In genomic region chr22:44224166-44224565, GRCh38 we compare ENCODE assay signal across 25 cellular contexts. TPM values are rescaled to one million over a fixed set of nuclear protein-coding genes. Genes with fewer than 3 reads are reported as not detected.
A peak's percentile ranks its signal among the peaks of the same experiment; 100 is the strongest.
DNase-seq lines count a peak whose midpoint lies in the region; ATAC-seq and TF ChIP-seq lines count a peak whose summit lies in the region.
"Had no signal": no experiment of that assay in that cellular context is flagged by ENCODE, and none has a peak within 500 bp of the region (broad histone marks: within the 10 kb centered on the region; RNA-seq: fewer than 3 reads in every experiment).

No MANE protein-coding gene starts in this region.

- H3K36me3 ChIP-seq in RWPE2 (ENCODE audit: low read depth), result no peaks in the 10 kb centered on the region
- H3K36me3 ChIP-seq in sigmoid colon, result no peaks in the 10 kb centered on the region
- no peaks in the 10 kb centered on the region for H3K36me3 ChIP-seq in ascending aorta
- H3K36me3 ChIP-seq: left lung, right lobe of liver had no signal

- H3K4me3 Mint-ChIP-seq in HFFc6, result no peak overlapping the region
- H3K4me3 Mint-ChIP-seq: activated CD4-positive, alpha-beta memory T cell treated with anti-CD3 and anti-CD28 coated beads for 36 hours; activated naive CD4-positive, alpha-beta T cell treated with anti-CD3 and anti-CD28 coated beads, Interleukin-2, amount 10 ng/mL, durations not matched to agents 7 days and 5 days; activated T-helper 17 cell treated with anti-CD3 and anti-CD28 coated beads, Interleukin-2, amount 50 U/mL, for 72 hours; CD14-positive monocyte had no signal

- H3K27ac Mint-ChIP-seq in HFFc6, result no peak overlapping the region
- H3K27ac Mint-ChIP-seq: activated CD4-positive, alpha-beta memory T cell treated with anti-CD3 and anti-CD28 coated beads for 36 hours; activated naive CD4-positive, alpha-beta T cell treated with anti-CD3 and anti-CD28 coated beads, Interleukin-2, amount 10 ng/mL, durations not matched to agents 7 days and 5 days; activated T-helper 17 cell treated with anti-CD3 and anti-CD28 coated beads, Interleukin-2, amount 50 U/mL, for 72 hours had no signal

- H3K4me3 ChIP-seq in RWPE2 (ENCODE audit: severe bottlenecking), result no peak overlapping the region
- no peak overlapping the region for H3K4me3 ChIP-seq in fibroblast of mammary gland (ENCODE audit: control insufficient read depth, low read depth, low read length)
- no peak overlapping the region for H3K4me3 ChIP-seq in sigmoid colon
- no peak overlapping the region for H3K4me3 ChIP-seq in ascending aorta
- H3K4me3 ChIP-seq: left lung, right lobe of liver had no signal

- DNase-seq in HFFc6, result peak; percentile 4
- no peak for DNase-seq in RWPE2 (ENCODE audit: low spot score)
- peak; percentile 23 for DNase-seq in fibroblast of mammary gland (ENCODE audit: low read depth)
- peak; percentile 39 for DNase-seq in sigmoid colon
- DNase-seq in ascending aorta (ENCODE audit: low spot score in 2 of 2), result no peak
- DNase-seq in NCI-H1436 (lab: John Stamatoyannopoulos, UW), result no peak
- DNase-seq: activated CD4-positive, alpha-beta memory T cell treated with anti-CD3 and anti-CD28 coated beads for 36 hours; activated CD4-positive, alpha-beta T cell treated with anti-CD3 and anti-CD28 coated beads for 1 hour; activated CD8-positive, alpha-beta memory T cell treated with anti-CD3 and anti-CD28 coated beads, Interleukin-2, amount 50 U/mL, for 48 hours; activated naive CD4-positive, alpha-beta T cell treated with anti-CD3 and anti-CD28 coated beads, Interleukin-2, amount 10 ng/mL, durations not matched to agents 7 days and 5 days; amniotic stem cell; DND-41; KBM-7; left lung; MM.1S; NCI-H2029; NCI-H524 treated with DMSO at 0.1 percent for 48 hours; right lobe of liver; SHP77; stimulated activated CD4-positive, alpha-beta T cell treated with anti-CD3 and anti-CD28 coated beads, Interleukin-4, amount 100 ng/mL, for 4 hours; trophoblast cell had no signal

- H3K4me1 ChIP-seq in RWPE2 (ENCODE audit: insufficient read depth, poor library complexity, severe bottlenecking), result no peaks in the 10 kb centered on the region
- no peaks in the 10 kb centered on the region for H3K4me1 ChIP-seq in sigmoid colon
- H3K4me1 ChIP-seq in ascending aorta, result no peaks in the 10 kb centered on the region
- H3K4me1 ChIP-seq: left lung, right lobe of liver had no signal

- no peaks in the 10 kb centered on the region for H3K9me3 ChIP-seq in RWPE2 (ENCODE audit: severe bottlenecking)
- H3K9me3 ChIP-seq in sigmoid colon, result peaks cover 0 to 2% (median 0%) of the 10 kb centered on the region in 4 donors
- H3K9me3 ChIP-seq in ascending aorta, result peaks cover 0 to 11% of the 10 kb centered on the region in 2 donors
- H3K9me3 ChIP-seq: right lobe of liver had no signal

- TF ChIP-seq EP300 in sigmoid colon (IDR thresholded peaks at IDR 0.05), result no peak

- peaks cover 18% of the 10 kb centered on the region for H3K27me3 Mint-ChIP-seq in HFFc6 (ENCODE audit: insufficient read depth)

- TF ChIP-seq CTCF in HFFc6 (IDR thresholded peaks at IDR 0.05) (no peak), RWPE2 (IDR thresholded peaks at IDR 0.05; ENCODE audit: poor library complexity, severe bottlenecking) (no peak), fibroblast of mammary gland (conservative IDR thresholded peaks at IDR 0.05; ENCODE audit: control insufficient read depth, insufficient read depth, low read depth, low read length) (no peak), sigmoid colon (IDR thresholded peaks at IDR 0.05) (no peak), ascending aorta (IDR thresholded peaks at IDR 0.05) (no peak)

- H3K27ac ChIP-seq in RWPE2 (ENCODE audit: poor library complexity, severe bottlenecking) (no peak overlapping the region), sigmoid colon (no peak overlapping the region), ascending aorta (no peak overlapping the region)
- H3K27ac ChIP-seq: left lung, right lobe of liver had no signal

- ATAC-seq in RWPE2 (ENCODE audit: low read depth) (peak; percentile 72), HG02840 (IDR thresholded peaks at IDR 0.05; ENCODE audit: low FRiP score, unreplicated experiment) (no peak)
- ATAC-seq: activated T-helper 17 cell treated with anti-CD3 and anti-CD28 coated beads, Interleukin-2, amount 50 U/mL, for 72 hours; left lung; right lobe of liver had no signal

- TF ChIP-seq POLR2A in sigmoid colon (IDR thresholded peaks at IDR 0.05), result no peak

- peaks cover 4% of the 10 kb centered on the region for H3K9me3 Mint-ChIP-seq in HFFc6

- H3K27me3 ChIP-seq in RWPE2 (ENCODE audit: insufficient read depth, poor library complexity, severe bottlenecking), result no peaks in the 10 kb centered on the region
- H3K27me3 ChIP-seq in sigmoid colon, result no peaks in the 10 kb centered on the region
- H3K27me3 ChIP-seq in ascending aorta, result no peaks in the 10 kb centered on the region
- H3K27me3 ChIP-seq: right lobe of liver had no signal

- no peaks in the 10 kb centered on the region for H3K36me3 Mint-ChIP-seq in HFFc6 (ENCODE audit: low read depth)
- H3K36me3 Mint-ChIP-seq: activated naive CD4-positive, alpha-beta T cell treated with anti-CD3 and anti-CD28 coated beads, Interleukin-2, amount 10 ng/mL, durations not matched to agents 7 days and 5 days; CD14-positive monocyte had no signal

- no peaks in the 10 kb centered on the region for H3K4me1 Mint-ChIP-seq in HFFc6 (ENCODE audit: low read depth)
- H3K4me1 Mint-ChIP-seq: activated naive CD4-positive, alpha-beta T cell treated with anti-CD3 and anti-CD28 coated beads, Interleukin-2, amount 10 ng/mL, durations not matched to agents 7 days and 5 days; activated T-helper 17 cell treated with anti-CD3 and anti-CD28 coated beads, Interleukin-2, amount 50 U/mL, for 72 hours; CD14-positive monocyte had no signal

- intact Hi-C loops in sigmoid colon (cut with DNase I) (no loop called here), ascending aorta (cut with DNase I) (no loop called here)

- 65 to 70% methylated on average over 12 of the region's 12 CpGs for WGBS in sigmoid colon, 2 donors

RNA-seq across cellular contexts. Expression of gene PARVG, which starts 43.4 kb away (rescaled TPM):
- not detected for total RNA-seq in HFFc6 (2021; fragmentation: NEBNext Ultra II Directional; extraction: Animal tissue kit (Norgen Biotek cat#: 25700))
- total RNA-seq in sigmoid colon (10 to 100 TPM in 2 of 4 donors, 1 to 10 TPM in 2; 8.9 to 65.1 (median 12.3) TPM), ascending aorta (19.9 TPM)
- polyA plus RNA-seq in sigmoid colon, result 10 to 100 TPM in 1 of 3 donors, 1 to 10 TPM in 2; 3.0 to 42.5 (median 4.4) TPM
- polyA plus RNA-seq: endothelial cell of umbilical vein had no signal

Comparison
In these comparisons a context has a peak if more than half of its experiments do, and no peak if none do; other contexts are left out.
1. DNase-seq: peak in HFFc6 (single experiment), fibroblast of mammary gland (single experiment) and sigmoid colon (single experiment); none in RWPE2 (single experiment), ascending aorta (0 of 2) and NCI-H1436 (single experiment).
2. RNA of gene PARVG, which starts 43.4 kb away (total RNA-seq): 19.9 TPM in ascending aorta (single experiment) and 8.9 to 65.1 TPM in sigmoid colon; not detected in HFFc6; every median in the first group is over 4 times any median in the second.